ENCODE assay signal across 1 cellular context in the genomic region with DNA sequence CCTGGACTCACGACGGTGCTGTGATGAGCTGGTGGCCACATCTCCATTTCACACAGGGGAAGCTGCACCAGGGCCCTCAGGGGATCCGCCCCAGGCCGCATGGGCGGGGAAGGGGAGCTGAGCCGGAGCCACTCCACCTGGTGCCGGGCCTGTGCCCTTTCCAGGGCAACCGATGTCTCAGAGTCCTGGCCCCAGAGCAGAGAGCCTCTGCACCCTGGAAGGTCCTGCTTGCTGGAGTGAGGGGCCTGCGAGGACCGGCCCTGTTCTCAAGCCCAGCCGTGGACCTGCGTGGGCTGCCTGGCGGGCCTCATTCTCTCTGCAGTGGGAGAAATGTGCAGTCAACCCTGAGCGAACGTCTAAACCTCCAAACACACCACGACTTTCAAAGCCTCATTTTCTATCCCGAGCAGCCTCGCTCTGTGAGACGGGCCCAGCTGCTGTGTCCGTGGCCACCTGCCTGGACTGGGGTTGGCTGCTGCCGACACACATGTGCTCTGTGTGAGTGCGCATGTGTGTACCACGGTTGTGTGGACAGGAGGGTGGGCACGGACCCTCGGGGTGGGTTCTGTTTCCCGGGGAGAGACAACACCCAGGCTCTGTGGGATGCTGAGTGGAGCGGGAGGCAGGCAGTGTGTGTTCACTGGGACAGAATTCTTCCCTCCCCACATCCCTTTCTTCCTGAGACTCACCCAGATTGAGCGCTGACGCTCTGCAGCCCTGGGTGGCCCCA.
TF ChIP-seq lines count a peak whose summit lies in the region.

No MANE protein-coding gene starts in this region.

TF ChIP-seq in H1, 55 proteins besides CTCF, POLR2A, EP300 and RAD21:
- TF ChIP-seq MAFK (IDR thresholded peaks at IDR 0.05; ENCODE audit: low read depth, low read length) (no peak), POU5F1 (IDR thresholded peaks at IDR 0.05; ENCODE audit: low read depth, low read length) (no peak), KDM5A (IDR thresholded peaks at IDR 0.05; ENCODE audit: low read length) (no peak), GTF2F1 (IDR thresholded peaks at IDR 0.05; ENCODE audit: borderline replicate concordance, low read depth, low read length) (no peak), TAF7 (optimal IDR thresholded peaks at IDR 0.05; ENCODE audit: borderline replicate concordance, low read depth, low read length) (no peak), CBX5 (IDR thresholded peaks at IDR 0.05; ENCODE audit: low read depth, low read length) (no peak)
- TF ChIP-seq, protein P1, sequence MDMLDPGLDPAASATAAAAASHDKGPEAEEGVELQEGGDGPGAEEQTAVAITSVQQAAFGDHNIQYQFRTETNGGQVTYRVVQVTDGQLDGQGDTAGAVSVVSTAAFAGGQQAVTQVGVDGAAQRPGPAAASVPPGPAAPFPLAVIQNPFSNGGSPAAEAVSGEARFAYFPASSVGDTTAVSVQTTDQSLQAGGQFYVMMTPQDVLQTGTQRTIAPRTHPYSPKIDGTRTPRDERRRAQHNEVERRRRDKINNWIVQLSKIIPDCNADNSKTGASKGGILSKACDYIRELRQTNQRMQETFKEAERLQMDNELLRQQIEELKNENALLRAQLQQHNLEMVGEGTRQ (IDR thresholded peaks at IDR 0.05; ENCODE audit: low read length): no peak
